ENCODE assay signal across 1 cellular context in the genomic region with DNA sequence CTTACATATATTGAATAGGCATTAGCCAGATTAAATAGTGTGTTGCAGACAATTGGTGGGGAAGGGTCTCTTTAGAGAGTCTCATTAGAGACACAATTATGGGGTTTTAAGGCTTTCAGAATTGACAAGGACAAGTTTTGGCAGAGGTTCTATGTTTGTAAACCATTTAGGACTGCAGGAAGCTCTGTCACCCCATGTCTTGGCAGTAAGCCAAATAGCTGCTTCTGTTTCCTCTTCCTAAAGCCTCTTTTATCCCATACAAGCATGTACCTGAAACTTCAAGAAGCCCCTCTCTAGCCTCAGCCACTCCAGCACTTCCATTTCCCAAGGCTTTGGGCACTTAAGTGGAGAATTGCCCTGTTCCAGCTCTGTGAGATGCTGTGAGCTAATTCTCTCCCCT.
TF ChIP-seq lines count a peak whose summit lies in the region.

No MANE protein-coding gene starts in this region.

TF ChIP-seq in IMR-90, 13 proteins besides CTCF, POLR2A, EP300 and RAD21:
- TF ChIP-seq RCOR1 (IDR thresholded peaks at IDR 0.05; ENCODE audit: insufficient replicate concordance, low read length) (no peak), CEBPB (IDR thresholded peaks at IDR 0.05; ENCODE audit: low read depth, low read length) (no peak), NFE2L2 (IDR thresholded peaks at IDR 0.05; ENCODE audit: low read depth, low read length) (no peak), RFX5 (IDR thresholded peaks at IDR 0.05; ENCODE audit: low read depth, low read length) (no peak), MAFK (IDR thresholded peaks at IDR 0.05; ENCODE audit: low read depth, low read length) (no peak), CHD1 (IDR thresholded peaks at IDR 0.05; ENCODE audit: low read depth, low read length) (no peak), BHLHE40 (IDR thresholded peaks at IDR 0.05; ENCODE audit: low read depth, low read length) (no peak)
- TF ChIP-seq, protein P1, sequence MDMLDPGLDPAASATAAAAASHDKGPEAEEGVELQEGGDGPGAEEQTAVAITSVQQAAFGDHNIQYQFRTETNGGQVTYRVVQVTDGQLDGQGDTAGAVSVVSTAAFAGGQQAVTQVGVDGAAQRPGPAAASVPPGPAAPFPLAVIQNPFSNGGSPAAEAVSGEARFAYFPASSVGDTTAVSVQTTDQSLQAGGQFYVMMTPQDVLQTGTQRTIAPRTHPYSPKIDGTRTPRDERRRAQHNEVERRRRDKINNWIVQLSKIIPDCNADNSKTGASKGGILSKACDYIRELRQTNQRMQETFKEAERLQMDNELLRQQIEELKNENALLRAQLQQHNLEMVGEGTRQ (IDR thresholded peaks at IDR 0.05; ENCODE audit: low read depth, low read length), result no peak
